20 cellular contexts compared by ENCODE assay signal in genomic region chr10:65611592-65611991, GRCh38.
"Had no signal": no experiment of that assay in that cellular context is flagged by ENCODE, and none has a peak within 500 bp of the region (broad histone marks: within the 10 kb centered on the region; RNA-seq: fewer than 3 reads in every experiment).

No MANE protein-coding gene starts in this region.

- H3K27me3 ChIP-seq: dorsolateral prefrontal cortex, gastrocnemius medialis, heart left ventricle, neutrophil, sigmoid colon, tibial artery had no signal

- H3K4me1 ChIP-seq: gastrocnemius medialis, heart left ventricle, parathyroid adenoma, tibial artery had no signal

- H3K9me3 ChIP-seq: gastrocnemius medialis, neutrophil had no signal

- DNase-seq: activated CD4-positive, alpha-beta T cell treated with anti-CD3 and anti-CD28 coated beads, Interleukin-2, amount 50 U/mL, for 1 hour; activated CD4-positive, CD25-positive, alpha-beta regulatory T cell treated with anti-CD3 and anti-CD28 coated beads, Interleukin-2, amount 50 U/mL, for 72 hours; activated CD8-positive, alpha-beta memory T cell treated with anti-CD3 and anti-CD28 coated beads for 24 hours; activated CD8-positive, alpha-beta memory T cell treated with anti-CD3 and anti-CD28 coated beads, Interleukin-2, amount 50 U/mL, for 48 hours; activated effector memory CD4-positive, alpha-beta T cell treated with anti-CD3 and anti-CD28 coated beads, Interleukin-2, amount 50 U/mL, for 16 hours; activated naive CD4-positive, alpha-beta T cell treated with anti-CD3 and anti-CD28 coated beads, Interleukin-2, amount 50 U/mL, for 16 hours; activated T-cell treated with anti-CD3 and anti-CD28 coated beads, Interleukin-2, amount 50 U/mL, for 48 hours; aorta; dorsolateral prefrontal cortex; gastrocnemius medialis; heart left ventricle; mesendoderm; naive thymus-derived CD8-positive, alpha-beta T cell; sigmoid colon; stimulated activated CD8-positive, alpha-beta memory T cell treated with anti-CD3 and anti-CD28 coated beads, Interleukin-4, amount 100 ng/mL, for 48 hours; stimulated activated naive CD4-positive, alpha-beta T cell; tibial artery had no signal

- H3K27ac Mint-ChIP-seq: naive thymus-derived CD8-positive, alpha-beta T cell; T-helper 1 cell treated with Interleukin-12 subunit alpha and Interleukin-12 subunit beta and Interleukin-4 antibody, amounts not matched to agents 30 μg/mL and 1 μg/mL, for 36 hours had no signal

- H3K36me3 ChIP-seq: gastrocnemius medialis, neutrophil, sigmoid colon, tibial artery had no signal

- H3K4me1 Mint-ChIP-seq: naive thymus-derived CD8-positive, alpha-beta T cell had no signal

- H3K27me3 Mint-ChIP-seq: naive thymus-derived CD8-positive, alpha-beta T cell had no signal

- H2AFZ ChIP-seq: parathyroid adenoma had no signal

- H3K36me3 Mint-ChIP-seq: naive thymus-derived CD8-positive, alpha-beta T cell had no signal

- H3K27ac ChIP-seq: dorsolateral prefrontal cortex, gastrocnemius medialis, heart left ventricle, neutrophil, parathyroid adenoma, sigmoid colon, tibial artery had no signal

- H3K9ac ChIP-seq: parathyroid adenoma had no signal

- H3K4me3 Mint-ChIP-seq: naive thymus-derived CD8-positive, alpha-beta T cell; T-helper 1 cell treated with Interleukin-12 subunit alpha and Interleukin-12 subunit beta and Interleukin-4 antibody, amounts not matched to agents 30 μg/mL and 1 μg/mL, for 36 hours had no signal

- ATAC-seq: gastrocnemius medialis; heart left ventricle; naive thymus-derived CD8-positive, alpha-beta T cell had no signal

- H3K79me2 ChIP-seq: parathyroid adenoma had no signal

- H3K4me3 ChIP-seq: dorsolateral prefrontal cortex, gastrocnemius medialis, heart left ventricle, sigmoid colon, tibial artery had no signal
